ENCODE assay signal across 8 cellular contexts in the genomic region with DNA sequence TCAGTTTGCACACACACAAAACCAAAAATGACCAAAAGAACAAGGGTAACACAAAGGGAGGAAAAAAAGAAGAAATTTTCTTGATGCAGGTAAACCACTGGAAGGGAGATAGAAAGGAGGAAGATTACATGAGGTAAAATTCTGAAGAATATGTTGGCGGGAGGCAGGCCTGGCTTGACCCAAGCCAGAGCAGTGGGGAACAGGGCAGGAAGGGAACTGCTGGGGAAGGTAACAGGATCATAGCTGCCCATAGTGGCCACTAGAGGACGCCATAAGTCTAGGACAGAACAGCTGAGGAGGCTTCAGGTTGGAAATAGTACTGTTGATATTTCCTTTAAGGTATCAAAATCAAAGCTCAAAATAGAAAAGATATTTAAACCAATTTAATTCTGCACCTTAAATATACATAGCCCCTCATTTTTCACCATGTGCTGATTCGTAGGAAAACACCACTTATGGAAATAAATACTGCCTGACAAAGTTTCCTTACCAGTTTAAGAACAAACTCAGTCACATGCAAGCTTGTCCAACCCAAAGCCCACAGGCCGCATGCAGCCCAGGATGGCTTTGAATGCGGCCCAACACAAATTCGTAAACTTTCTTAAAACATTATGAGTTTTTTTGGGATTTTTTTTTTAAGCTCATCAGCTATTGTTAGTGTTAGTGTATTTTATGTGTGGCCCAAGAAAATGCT.
DNase-seq lines count a peak whose midpoint lies in the region; ATAC-seq lines count a peak whose summit lies in the region.

No MANE protein-coding gene starts in this region.

- no peaks in the 10 kb centered on the region for H3K9me3 Mint-ChIP-seq in T-helper 2 cell treated with Interferon-gamma antibody and Interleukin-4, amounts not matched to agents 5 μg/mL and 100 μg/mL, for 36 hours
- no peaks in the 10 kb centered on the region for H3K9me3 Mint-ChIP-seq in central memory CD8-positive, alpha-beta T cell
- no peaks in the 10 kb centered on the region for H3K9me3 Mint-ChIP-seq in stimulated activated effector memory CD8-positive, alpha-beta T cell treated with anti-CD3 and anti-CD28 coated beads, Interleukin-12 subunit alpha, Interleukin-12 subunit beta, amount 100 ng/mL, for 72 hours

- DNase-seq in NCI-H2081 (lab: John Stamatoyannopoulos, UW) (peak; percentile 39 to 43), NCI-H2081 treated with DMSO at 0.1 percent for 48 hours (lab: John Stamatoyannopoulos, UW) (no peak), NCI-H146 treated with DMSO at 0.1 percent for 48 hours (lab: John Stamatoyannopoulos, UW; ENCODE audit: unreplicated experiment) (peak; percentile 9), left kidney (ENCODE audit: low read depth, low spot score) (peak; percentile 75)
- DNase-seq in T-helper 2 cell treated with Interferon-gamma antibody and Interleukin-4, amounts not matched to agents 5 μg/mL and 100 μg/mL, for 36 hours (ENCODE audit: low spot score) = peak; percentile 26
- peak in 1 of 2 donors; percentile 21 for DNase-seq in central memory CD8-positive, alpha-beta T cell (ENCODE audit: low spot score in 2 of 2)
- DNase-seq in stimulated activated effector memory CD8-positive, alpha-beta T cell treated with anti-CD3 and anti-CD28 coated beads, Interleukin-12 subunit alpha, Interleukin-12 subunit beta, amount 100 ng/mL, for 72 hours (ENCODE audit: low spot score in 2 of 2) = peak; percentile 11 to 57

- no peaks in the 10 kb centered on the region for H3K27me3 Mint-ChIP-seq in T-helper 2 cell treated with Interferon-gamma antibody and Interleukin-4, amounts not matched to agents 5 μg/mL and 100 μg/mL, for 36 hours (ENCODE audit: low read depth)
- no peaks in the 10 kb centered on the region for H3K27me3 Mint-ChIP-seq in central memory CD8-positive, alpha-beta T cell

- peak; percentile 74 for ATAC-seq in HG02610 (IDR thresholded peaks at IDR 0.05; ENCODE audit: unreplicated experiment)
- ATAC-seq in central memory CD8-positive, alpha-beta T cell (replicated peaks; ENCODE audit: extremely low read depth, poor library complexity, severe bottlenecking) = peak; percentile 73
- peak; percentile 89 for ATAC-seq in stimulated activated effector memory CD8-positive, alpha-beta T cell treated with anti-CD3 and anti-CD28 coated beads, Interleukin-12 subunit alpha, Interleukin-12 subunit beta, amount 100 ng/mL, for 72 hours

- H3K36me3 Mint-ChIP-seq in T-helper 2 cell treated with Interferon-gamma antibody and Interleukin-4, amounts not matched to agents 5 μg/mL and 100 μg/mL, for 36 hours (ENCODE audit: low read depth) = peaks cover 52% of the 10 kb centered on the region
- H3K36me3 Mint-ChIP-seq in central memory CD8-positive, alpha-beta T cell (ENCODE audit: insufficient read depth) = peaks cover 75% of the 10 kb centered on the region
- peaks cover 100% of the 10 kb centered on the region for H3K36me3 Mint-ChIP-seq in stimulated activated effector memory CD8-positive, alpha-beta T cell treated with anti-CD3 and anti-CD28 coated beads, Interleukin-12 subunit alpha, Interleukin-12 subunit beta, amount 100 ng/mL, for 72 hours

- H3K4me3 Mint-ChIP-seq in T-helper 2 cell treated with Interferon-gamma antibody and Interleukin-4, amounts not matched to agents 5 μg/mL and 100 μg/mL, for 36 hours = no peak overlapping the region
- H3K4me3 Mint-ChIP-seq in central memory CD8-positive, alpha-beta T cell = no peak overlapping the region
- H3K4me3 Mint-ChIP-seq in stimulated activated effector memory CD8-positive, alpha-beta T cell treated with anti-CD3 and anti-CD28 coated beads, Interleukin-12 subunit alpha, Interleukin-12 subunit beta, amount 100 ng/mL, for 72 hours = no peak overlapping the region

- H3K27ac Mint-ChIP-seq in T-helper 2 cell treated with Interferon-gamma antibody and Interleukin-4, amounts not matched to agents 5 μg/mL and 100 μg/mL, for 36 hours = no peak overlapping the region
- H3K27ac Mint-ChIP-seq in central memory CD8-positive, alpha-beta T cell (ENCODE audit: low read depth) = no peak overlapping the region
- H3K27ac Mint-ChIP-seq in stimulated activated effector memory CD8-positive, alpha-beta T cell treated with anti-CD3 and anti-CD28 coated beads, Interleukin-12 subunit alpha, Interleukin-12 subunit beta, amount 100 ng/mL, for 72 hours = no peak overlapping the region

- H3K4me1 Mint-ChIP-seq in T-helper 2 cell treated with Interferon-gamma antibody and Interleukin-4, amounts not matched to agents 5 μg/mL and 100 μg/mL, for 36 hours (ENCODE audit: low read depth) = no peaks in the 10 kb centered on the region
- no peaks in the 10 kb centered on the region for H3K4me1 Mint-ChIP-seq in central memory CD8-positive, alpha-beta T cell
- no peaks in the 10 kb centered on the region for H3K4me1 Mint-ChIP-seq in stimulated activated effector memory CD8-positive, alpha-beta T cell treated with anti-CD3 and anti-CD28 coated beads, Interleukin-12 subunit alpha, Interleukin-12 subunit beta, amount 100 ng/mL, for 72 hours
